In the genomic region with DNA sequence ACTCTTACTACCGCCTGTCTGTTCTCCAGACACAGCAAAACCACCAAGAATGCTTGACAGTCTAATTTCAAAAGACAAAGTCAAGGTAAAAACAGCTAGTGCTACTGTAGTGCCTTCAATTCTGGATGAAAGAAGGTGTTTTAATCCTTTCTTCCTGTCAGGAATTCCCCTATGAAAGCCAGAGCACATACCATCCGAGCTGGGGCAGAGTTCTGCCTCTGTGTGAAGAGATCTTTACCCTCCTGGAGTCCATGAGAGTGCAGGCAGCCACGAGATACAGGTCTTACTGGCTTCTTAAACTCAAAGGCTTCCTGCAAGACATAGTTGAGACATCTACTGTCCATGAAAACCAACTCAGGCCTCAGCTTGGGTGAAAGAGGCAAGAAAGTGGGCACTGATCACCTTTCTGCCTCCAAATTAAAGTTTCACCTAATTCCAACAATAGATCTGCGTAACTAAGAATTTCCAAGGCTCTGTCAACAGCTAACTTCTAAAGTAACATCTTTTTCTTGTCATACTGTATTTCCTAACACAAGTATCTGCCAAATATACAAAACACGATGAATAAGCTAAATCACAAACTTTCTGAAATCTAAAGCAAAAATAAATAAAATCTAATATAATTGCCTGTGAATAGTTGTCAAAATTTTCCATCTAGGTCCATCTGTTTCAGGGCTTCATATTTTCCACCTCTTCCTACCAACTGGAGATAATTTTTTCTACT, we compare ENCODE assay signal across 20 cellular contexts. TPM values are rescaled to one million over a fixed set of nuclear protein-coding genes. Genes with fewer than 3 reads are reported as not detected.
"Had no signal": no experiment of that assay in that cellular context is flagged by ENCODE, and none has a peak within 500 bp of the region (broad histone marks: within the 10 kb centered on the region; RNA-seq: fewer than 3 reads in every experiment).

No MANE protein-coding gene starts in this region.

- H3K4me3 ChIP-seq: esophagus muscularis mucosa, ovary had no signal

- H3K36me3 ChIP-seq: ovary had no signal

- H3K27ac ChIP-seq: esophagus muscularis mucosa had no signal

- H3K9me3 ChIP-seq: esophagus muscularis mucosa, ovary had no signal

- H3K27me3 ChIP-seq: esophagus muscularis mucosa, ovary had no signal

- ATAC-seq: activated T-helper 17 cell treated with anti-CD3 and anti-CD28 coated beads, Interleukin-2, amount 50 U/mL, for 72 hours; sciatic nerve; stimulated activated naive CD8-positive, alpha-beta T cell treated with anti-CD3 and anti-CD28 coated beads, Interleukin-15, amount 100 ng/mL, for 72 hours had no signal

- FAIRE-seq: astrocyte, colon, endometrium had no signal

- H3K4me1 ChIP-seq: esophagus muscularis mucosa had no signal

- DNase-seq: activated CD4-positive, alpha-beta T cell treated with anti-CD3 and anti-CD28 coated beads, Interleukin-2, amount 50 U/mL, for 1 hour; activated CD8-positive, alpha-beta memory T cell treated with anti-CD3 and anti-CD28 coated beads for 24 hours; activated naive CD4-positive, alpha-beta T cell treated with anti-CD3 and anti-CD28 coated beads for 36 hours; activated T-cell treated with anti-CD3 and anti-CD28 coated beads for 4 hours; caudate nucleus; hypothalamus; kidney glomerular epithelial cell; ovary; stimulated activated CD4-positive, alpha-beta T cell treated with anti-CD3 and anti-CD28 coated beads, Interleukin-1b, Interleukin-23, amount 100 ng/mL, for 48 hours; stimulated activated naive CD8-positive, alpha-beta T cell treated with anti-CD3 and anti-CD28 coated beads, Interleukin-15, amount 100 ng/mL, for 72 hours had no signal

RNA-seq across cellular contexts. Expression of a gene that starts 42.6 kb away (rescaled TPM):
- total RNA-seq: activated naive CD4-positive, alpha-beta T cell treated with anti-CD3 and anti-CD28 coated beads for 36 hours; activated T-helper 17 cell treated with anti-CD3 and anti-CD28 coated beads, Interleukin-2, amount 50 U/mL, for 72 hours; astrocyte; glomerular endothelial cell; neural crest cell; pulmonary artery endothelial cell; temporal lobe had no signal
